Comparison of ENCODE assay signal across 23 cellular contexts in genomic region chr12:123690191-123690840, GRCh38.
"Had no signal": no experiment of that assay in that cellular context is flagged by ENCODE, and none has a peak within 500 bp of the region (broad histone marks: within the 10 kb centered on the region; RNA-seq: fewer than 3 reads in every experiment).

No MANE protein-coding gene starts in this region.

- H3K9me3 ChIP-seq: SJSA1 had no signal

- ATAC-seq: Panc1, PC-3, Right ventricle myocardium inferior had no signal

- H3K27me3 ChIP-seq: SJSA1 had no signal

- DNase-seq: IMR-90, Karpas-422, KG1, MM.1S, MV-4-11, NCI-H1048, NCI-H1105, NCI-H1417, NCI-H1436 treated with DMSO at 0.1 percent for 48 hours, NCI-H1694, NCI-H187 treated with DMSO at 0.1 percent for 48 hours, NCI-H2029 treated with DMSO at 0.1 percent for 48 hours, NCI-H2171 treated with DMSO at 0.1 percent for 48 hours, NCI-H2227 treated with DMSO at 0.1 percent for 48 hours, NCI-H524 treated with DMSO at 0.1 percent for 48 hours, NCI-H69, NCI-H774, PC-3, SIG-M5 had no signal

- H3K4me1 ChIP-seq: SJSA1 had no signal

- H3K36me3 ChIP-seq: SJSA1 had no signal

- H3K4me3 ChIP-seq: SJSA1, SK-N-MC had no signal

- H3K27ac ChIP-seq: SJSA1, SK-N-MC had no signal
